ENCODE assay signal across 2 cellular contexts in the genomic region with DNA sequence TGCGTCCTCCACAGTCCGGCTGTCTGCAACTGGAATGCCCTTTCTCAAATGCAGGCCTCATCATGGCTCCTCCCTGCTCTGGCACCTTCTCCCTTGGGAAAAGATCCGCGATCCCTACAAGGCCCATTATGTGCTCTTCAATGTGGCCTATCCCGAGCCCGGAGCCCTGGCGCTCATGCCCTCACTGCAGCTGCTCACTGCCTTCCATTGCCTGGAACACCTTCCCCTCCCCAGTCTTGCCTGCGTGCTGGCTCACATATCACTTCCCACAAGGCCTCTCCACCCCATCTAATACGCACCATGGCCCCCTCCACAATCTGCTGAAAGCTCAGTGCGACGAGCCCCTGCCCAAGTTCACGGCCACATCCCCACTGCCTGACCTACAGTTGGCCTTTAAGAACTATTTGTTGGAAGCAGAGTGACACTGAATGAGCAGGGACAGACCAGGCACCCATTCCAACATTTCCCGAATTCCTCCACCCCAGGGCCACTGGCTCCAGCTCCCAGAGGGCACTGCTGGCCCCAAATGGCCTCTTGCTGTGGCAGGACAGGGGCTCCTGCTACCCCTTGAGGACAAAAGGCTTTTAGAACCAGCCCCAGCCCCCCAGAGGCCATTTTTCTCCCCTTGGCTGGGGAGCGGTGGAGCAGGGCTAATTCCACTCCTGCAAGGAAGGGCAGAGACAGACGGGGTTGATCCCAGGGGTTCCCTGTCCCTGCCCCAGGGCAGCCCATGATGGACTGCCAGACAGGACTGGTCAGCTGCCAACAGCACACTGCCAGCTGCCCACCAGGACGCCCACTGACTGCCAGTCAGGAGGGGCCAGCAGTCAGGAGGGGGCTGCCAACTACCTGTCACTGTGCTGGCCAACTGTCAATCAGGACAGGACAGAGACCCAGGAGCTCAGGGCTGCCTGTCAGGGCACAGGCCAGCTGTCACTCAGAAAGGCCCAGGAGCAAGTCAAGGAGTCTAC.
A peak's percentile ranks its signal among the peaks of the same experiment; 100 is the strongest.
TF ChIP-seq lines count a peak whose summit lies in the region.

No MANE protein-coding gene starts in this region.

TF ChIP-seq in HCT116, 20 proteins besides CTCF, POLR2A, EP300 and RAD21:
- no peak for TF ChIP-seq ZNF274 (IDR thresholded peaks at IDR 0.05; ENCODE audit: low read depth, low read length)
- TF ChIP-seq ZFX (IDR thresholded peaks at IDR 0.05): no peak
- TF ChIP-seq, protein P1, sequence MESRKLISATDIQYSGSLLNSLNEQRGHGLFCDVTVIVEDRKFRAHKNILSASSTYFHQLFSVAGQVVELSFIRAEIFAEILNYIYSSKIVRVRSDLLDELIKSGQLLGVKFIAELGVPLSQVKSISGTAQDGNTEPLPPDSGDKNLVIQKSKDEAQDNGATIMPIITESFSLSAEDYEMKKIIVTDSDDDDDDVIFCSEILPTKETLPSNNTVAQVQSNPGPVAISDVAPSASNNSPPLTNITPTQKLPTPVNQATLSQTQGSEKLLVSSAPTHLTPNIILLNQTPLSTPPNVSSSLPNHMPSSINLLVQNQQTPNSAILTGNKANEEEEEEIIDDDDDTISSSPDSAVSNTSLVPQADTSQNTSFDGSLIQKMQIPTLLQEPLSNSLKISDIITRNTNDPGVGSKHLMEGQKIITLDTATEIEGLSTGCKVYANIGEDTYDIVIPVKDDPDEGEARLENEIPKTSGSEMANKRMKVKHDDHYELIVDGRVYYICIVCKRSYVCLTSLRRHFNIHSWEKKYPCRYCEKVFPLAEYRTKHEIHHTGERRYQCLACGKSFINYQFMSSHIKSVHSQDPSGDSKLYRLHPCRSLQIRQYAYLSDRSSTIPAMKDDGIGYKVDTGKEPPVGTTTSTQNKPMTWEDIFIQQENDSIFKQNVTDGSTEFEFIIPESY (IDR thresholded peaks at IDR 0.05; ENCODE audit: extremely low read depth, insufficient replicate concordance, low read length): no peak
- no peak for TF ChIP-seq ELF1 (IDR thresholded peaks at IDR 0.05; ENCODE audit: borderline replicate concordance, low read depth)
- no peak for TF ChIP-seq ATF3 (IDR thresholded peaks at IDR 0.05)
- no peak for TF ChIP-seq CEBPB (IDR thresholded peaks at IDR 0.05; ENCODE audit: low read depth)
- TF ChIP-seq POLR2AphosphoS5 (IDR thresholded peaks at IDR 0.05; ENCODE audit: low read depth, low read length): no peak
- TF ChIP-seq, protein P2, sequence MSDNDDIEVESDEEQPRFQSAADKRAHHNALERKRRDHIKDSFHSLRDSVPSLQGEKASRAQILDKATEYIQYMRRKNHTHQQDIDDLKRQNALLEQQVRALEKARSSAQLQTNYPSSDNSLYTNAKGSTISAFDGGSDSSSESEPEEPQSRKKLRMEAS (IDR thresholded peaks at IDR 0.05): no peak
- no peak for TF ChIP-seq EZH2phosphoT487 (IDR thresholded peaks at IDR 0.05; ENCODE audit: borderline replicate concordance)
- no peak for TF ChIP-seq EZH2 (IDR thresholded peaks at IDR 0.05)
- no peak for TF ChIP-seq SIN3A (IDR thresholded peaks at IDR 0.05; ENCODE audit: low read depth)
- no peak for TF ChIP-seq TCF7L2 (IDR thresholded peaks at IDR 0.05; ENCODE audit: borderline replicate concordance, extremely low read depth, insufficient read depth, insufficient read length)
- TF ChIP-seq SP1 (IDR thresholded peaks at IDR 0.05; ENCODE audit: low read depth): no peak
- TF ChIP-seq, protein P3, sequence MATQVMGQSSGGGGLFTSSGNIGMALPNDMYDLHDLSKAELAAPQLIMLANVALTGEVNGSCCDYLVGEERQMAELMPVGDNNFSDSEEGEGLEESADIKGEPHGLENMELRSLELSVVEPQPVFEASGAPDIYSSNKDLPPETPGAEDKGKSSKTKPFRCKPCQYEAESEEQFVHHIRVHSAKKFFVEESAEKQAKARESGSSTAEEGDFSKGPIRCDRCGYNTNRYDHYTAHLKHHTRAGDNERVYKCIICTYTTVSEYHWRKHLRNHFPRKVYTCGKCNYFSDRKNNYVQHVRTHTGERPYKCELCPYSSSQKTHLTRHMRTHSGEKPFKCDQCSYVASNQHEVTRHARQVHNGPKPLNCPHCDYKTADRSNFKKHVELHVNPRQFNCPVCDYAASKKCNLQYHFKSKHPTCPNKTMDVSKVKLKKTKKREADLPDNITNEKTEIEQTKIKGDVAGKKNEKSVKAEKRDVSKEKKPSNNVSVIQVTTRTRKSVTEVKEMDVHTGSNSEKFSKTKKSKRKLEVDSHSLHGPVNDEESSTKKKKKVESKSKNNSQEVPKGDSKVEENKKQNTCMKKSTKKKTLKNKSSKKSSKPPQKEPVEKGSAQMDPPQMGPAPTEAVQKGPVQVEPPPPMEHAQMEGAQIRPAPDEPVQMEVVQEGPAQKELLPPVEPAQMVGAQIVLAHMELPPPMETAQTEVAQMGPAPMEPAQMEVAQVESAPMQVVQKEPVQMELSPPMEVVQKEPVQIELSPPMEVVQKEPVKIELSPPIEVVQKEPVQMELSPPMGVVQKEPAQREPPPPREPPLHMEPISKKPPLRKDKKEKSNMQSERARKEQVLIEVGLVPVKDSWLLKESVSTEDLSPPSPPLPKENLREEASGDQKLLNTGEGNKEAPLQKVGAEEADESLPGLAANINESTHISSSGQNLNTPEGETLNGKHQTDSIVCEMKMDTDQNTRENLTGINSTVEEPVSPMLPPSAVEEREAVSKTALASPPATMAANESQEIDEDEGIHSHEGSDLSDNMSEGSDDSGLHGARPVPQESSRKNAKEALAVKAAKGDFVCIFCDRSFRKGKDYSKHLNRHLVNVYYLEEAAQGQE (IDR thresholded peaks at IDR 0.05; ENCODE audit: low read depth): no peak
- TF ChIP-seq YY1 (IDR thresholded peaks at IDR 0.05; ENCODE audit: extremely low read depth, insufficient replicate concordance, low read depth, low read length): no peak
- no peak for TF ChIP-seq CBX3 (IDR thresholded peaks at IDR 0.05; ENCODE audit: low read depth)
- no peak for TF ChIP-seq FOSL1 (IDR thresholded peaks at IDR 0.05; ENCODE audit: low read depth)
- no peak for TF ChIP-seq SRF (IDR thresholded peaks at IDR 0.05; ENCODE audit: low read depth)

TF ChIP-seq in HepG2, 621 proteins besides CTCF, POLR2A, EP300 and RAD21 (continues in another document):
- TF ChIP-seq KDM5B (CRISPR knock-in tag; IDR thresholded peaks at IDR 0.05; ENCODE audit: borderline replicate concordance): peak; percentile 44; the same call in 1 of the 2 replicates
- TF ChIP-seq SALL1 (CRISPR knock-in tag; IDR thresholded peaks at IDR 0.05): peak; percentile 43
- peak; percentile 60 for TF ChIP-seq SKI (IDR thresholded peaks at IDR 0.05; ENCODE audit: partially characterized antibody)
- peak; percentile 18 for TF ChIP-seq TEAD3 (CRISPR knock-in tag; optimal IDR thresholded peaks at IDR 0.05; ENCODE audit: borderline replicate concordance)
- TF ChIP-seq ZNF326 (CRISPR knock-in tag; IDR thresholded peaks at IDR 0.05; ENCODE audit: borderline replicate concordance): no peak
- TF ChIP-seq HIVEP1 (CRISPR knock-in tag; IDR thresholded peaks at IDR 0.05): 0 out of 2 replicates have a peak, but pooled peaks have one; percentile 12
- TF ChIP-seq SAP130 (CRISPR knock-in tag; IDR thresholded peaks at IDR 0.05; ENCODE audit: low read depth): peak; percentile 18; the same call in 1 of the 2 replicates
- no peak for TF ChIP-seq IKZF1 (IDR thresholded peaks at IDR 0.05)
- TF ChIP-seq, protein P4, sequence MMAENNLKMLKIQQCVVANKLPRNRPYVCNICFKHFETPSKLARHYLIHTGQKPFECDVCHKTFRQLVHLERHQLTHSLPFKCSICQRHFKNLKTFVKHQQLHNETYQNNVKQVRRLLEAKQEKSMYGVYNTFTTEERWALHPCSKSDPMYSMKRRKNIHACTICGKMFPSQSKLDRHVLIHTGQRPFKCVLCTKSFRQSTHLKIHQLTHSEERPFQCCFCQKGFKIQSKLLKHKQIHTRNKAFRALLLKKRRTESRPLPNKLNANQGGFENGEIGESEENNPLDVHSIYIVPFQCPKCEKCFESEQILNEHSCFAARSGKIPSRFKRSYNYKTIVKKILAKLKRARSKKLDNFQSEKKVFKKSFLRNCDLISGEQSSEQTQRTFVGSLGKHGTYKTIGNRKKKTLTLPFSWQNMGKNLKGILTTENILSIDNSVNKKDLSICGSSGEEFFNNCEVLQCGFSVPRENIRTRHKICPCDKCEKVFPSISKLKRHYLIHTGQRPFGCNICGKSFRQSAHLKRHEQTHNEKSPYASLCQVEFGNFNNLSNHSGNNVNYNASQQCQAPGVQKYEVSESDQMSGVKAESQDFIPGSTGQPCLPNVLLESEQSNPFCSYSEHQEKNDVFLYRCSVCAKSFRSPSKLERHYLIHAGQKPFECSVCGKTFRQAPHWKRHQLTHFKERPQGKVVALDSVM (CRISPR knock-in tag; IDR thresholded peaks at IDR 0.05): 0 out of 2 replicates have a peak, but pooled peaks have one; percentile 4
- TF ChIP-seq, protein P5, sequence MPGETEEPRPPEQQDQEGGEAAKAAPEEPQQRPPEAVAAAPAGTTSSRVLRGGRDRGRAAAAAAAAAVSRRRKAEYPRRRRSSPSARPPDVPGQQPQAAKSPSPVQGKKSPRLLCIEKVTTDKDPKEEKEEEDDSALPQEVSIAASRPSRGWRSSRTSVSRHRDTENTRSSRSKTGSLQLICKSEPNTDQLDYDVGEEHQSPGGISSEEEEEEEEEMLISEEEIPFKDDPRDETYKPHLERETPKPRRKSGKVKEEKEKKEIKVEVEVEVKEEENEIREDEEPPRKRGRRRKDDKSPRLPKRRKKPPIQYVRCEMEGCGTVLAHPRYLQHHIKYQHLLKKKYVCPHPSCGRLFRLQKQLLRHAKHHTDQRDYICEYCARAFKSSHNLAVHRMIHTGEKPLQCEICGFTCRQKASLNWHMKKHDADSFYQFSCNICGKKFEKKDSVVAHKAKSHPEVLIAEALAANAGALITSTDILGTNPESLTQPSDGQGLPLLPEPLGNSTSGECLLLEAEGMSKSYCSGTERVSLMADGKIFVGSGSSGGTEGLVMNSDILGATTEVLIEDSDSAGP (CRISPR knock-in tag; IDR thresholded peaks at IDR 0.05; ENCODE audit: borderline replicate concordance): peak; percentile 39; the same call in 1 of the 2 replicates
- TF ChIP-seq, protein P6, sequence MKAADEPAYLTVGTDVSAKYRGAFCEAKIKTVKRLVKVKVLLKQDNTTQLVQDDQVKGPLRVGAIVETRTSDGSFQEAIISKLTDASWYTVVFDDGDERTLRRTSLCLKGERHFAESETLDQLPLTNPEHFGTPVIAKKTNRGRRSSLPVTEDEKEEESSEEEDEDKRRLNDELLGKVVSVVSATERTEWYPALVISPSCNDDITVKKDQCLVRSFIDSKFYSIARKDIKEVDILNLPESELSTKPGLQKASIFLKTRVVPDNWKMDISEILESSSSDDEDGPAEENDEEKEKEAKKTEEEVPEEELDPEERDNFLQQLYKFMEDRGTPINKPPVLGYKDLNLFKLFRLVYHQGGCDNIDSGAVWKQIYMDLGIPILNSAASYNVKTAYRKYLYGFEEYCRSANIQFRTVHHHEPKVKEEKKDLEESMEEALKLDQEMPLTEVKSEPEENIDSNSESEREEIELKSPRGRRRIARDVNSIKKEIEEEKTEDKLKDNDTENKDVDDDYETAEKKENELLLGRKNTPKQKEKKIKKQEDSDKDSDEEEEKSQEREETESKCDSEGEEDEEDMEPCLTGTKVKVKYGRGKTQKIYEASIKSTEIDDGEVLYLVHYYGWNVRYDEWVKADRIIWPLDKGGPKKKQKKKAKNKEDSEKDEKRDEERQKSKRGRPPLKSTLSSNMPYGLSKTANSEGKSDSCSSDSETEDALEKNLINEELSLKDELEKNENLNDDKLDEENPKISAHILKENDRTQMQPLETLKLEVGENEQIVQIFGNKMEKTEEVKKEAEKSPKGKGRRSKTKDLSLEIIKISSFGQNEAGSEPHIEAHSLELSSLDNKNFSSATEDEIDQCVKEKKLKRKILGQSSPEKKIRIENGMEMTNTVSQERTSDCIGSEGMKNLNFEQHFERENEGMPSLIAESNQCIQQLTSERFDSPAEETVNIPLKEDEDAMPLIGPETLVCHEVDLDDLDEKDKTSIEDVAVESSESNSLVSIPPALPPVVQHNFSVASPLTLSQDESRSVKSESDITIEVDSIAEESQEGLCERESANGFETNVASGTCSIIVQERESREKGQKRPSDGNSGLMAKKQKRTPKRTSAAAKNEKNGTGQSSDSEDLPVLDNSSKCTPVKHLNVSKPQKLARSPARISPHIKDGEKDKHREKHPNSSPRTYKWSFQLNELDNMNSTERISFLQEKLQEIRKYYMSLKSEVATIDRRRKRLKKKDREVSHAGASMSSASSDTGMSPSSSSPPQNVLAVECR (CRISPR knock-in tag; IDR thresholded peaks at IDR 0.05; ENCODE audit: borderline replicate concordance): peak; percentile 48
- TF ChIP-seq, protein P7, sequence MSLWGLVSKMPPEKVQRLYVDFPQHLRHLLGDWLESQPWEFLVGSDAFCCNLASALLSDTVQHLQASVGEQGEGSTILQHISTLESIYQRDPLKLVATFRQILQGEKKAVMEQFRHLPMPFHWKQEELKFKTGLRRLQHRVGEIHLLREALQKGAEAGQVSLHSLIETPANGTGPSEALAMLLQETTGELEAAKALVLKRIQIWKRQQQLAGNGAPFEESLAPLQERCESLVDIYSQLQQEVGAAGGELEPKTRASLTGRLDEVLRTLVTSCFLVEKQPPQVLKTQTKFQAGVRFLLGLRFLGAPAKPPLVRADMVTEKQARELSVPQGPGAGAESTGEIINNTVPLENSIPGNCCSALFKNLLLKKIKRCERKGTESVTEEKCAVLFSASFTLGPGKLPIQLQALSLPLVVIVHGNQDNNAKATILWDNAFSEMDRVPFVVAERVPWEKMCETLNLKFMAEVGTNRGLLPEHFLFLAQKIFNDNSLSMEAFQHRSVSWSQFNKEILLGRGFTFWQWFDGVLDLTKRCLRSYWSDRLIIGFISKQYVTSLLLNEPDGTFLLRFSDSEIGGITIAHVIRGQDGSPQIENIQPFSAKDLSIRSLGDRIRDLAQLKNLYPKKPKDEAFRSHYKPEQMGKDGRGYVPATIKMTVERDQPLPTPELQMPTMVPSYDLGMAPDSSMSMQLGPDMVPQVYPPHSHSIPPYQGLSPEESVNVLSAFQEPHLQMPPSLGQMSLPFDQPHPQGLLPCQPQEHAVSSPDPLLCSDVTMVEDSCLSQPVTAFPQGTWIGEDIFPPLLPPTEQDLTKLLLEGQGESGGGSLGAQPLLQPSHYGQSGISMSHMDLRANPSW (CRISPR knock-in tag; IDR thresholded peaks at IDR 0.05; ENCODE audit: borderline replicate concordance): no peak
- TF ChIP-seq ZFX (CRISPR knock-in tag; IDR thresholded peaks at IDR 0.05; ENCODE audit: low read depth): 0 out of 2 replicates have a peak, but pooled peaks have one; percentile 32
- no peak for TF ChIP-seq HOXD1 (CRISPR knock-in tag; IDR thresholded peaks at IDR 0.05)
- peak; percentile 47 for TF ChIP-seq RXRA (CRISPR knock-in tag; IDR thresholded peaks at IDR 0.05)
- TF ChIP-seq ZNF468 (CRISPR knock-in tag; IDR thresholded peaks at IDR 0.05): no peak
- TF ChIP-seq RARA (CRISPR knock-in tag; IDR thresholded peaks at IDR 0.05): peak; percentile 85
